Comparison of ENCODE assay signal across 37 cellular contexts in genomic region chr2:210250577-210250976, GRCh38. TPM values are rescaled to one million over a fixed set of nuclear protein-coding genes. Genes with fewer than 3 reads are reported as not detected.
"Had no signal": no experiment of that assay in that cellular context is flagged by ENCODE, and none has a peak within 500 bp of the region (broad histone marks: within the 10 kb centered on the region; RNA-seq: fewer than 3 reads in every experiment).

No MANE protein-coding gene starts in this region.

- H3K27ac ChIP-seq: KMS-11, Peyer's patch, SJSA1, WERI-Rb-1 had no signal

- H3K4me3 ChIP-seq: Peyer's patch, SJSA1 had no signal

- H3K4me1 ChIP-seq: Peyer's patch, SJSA1 had no signal

- ATAC-seq: activated CD8-positive, alpha-beta memory T cell treated with anti-CD3 and anti-CD28 coated beads, Interleukin-2, amount 10 ng/mL, durations not matched to agents 7 days and 5 days; activated T-cell treated with anti-CD3 and anti-CD28 coated beads, Interleukin-2, amount 50 U/mL, for 72 hours; activated T-helper 17 cell treated with anti-CD3 and anti-CD28 coated beads, Interleukin-2, amount 50 U/mL, for 72 hours; PC-3; T-cell had no signal

- H3K9me3 ChIP-seq: Peyer's patch, SJSA1, SK-N-SH had no signal

- H3K36me3 ChIP-seq: Peyer's patch, SJSA1, WERI-Rb-1 had no signal

- H3K27me3 ChIP-seq: Peyer's patch, SJSA1 had no signal

- DNase-seq: activated CD4-positive, alpha-beta memory T cell treated with anti-CD3 and anti-CD28 coated beads, Interleukin-2, amount 10 ng/mL, durations not matched to agents 7 days and 5 days; activated CD4-positive, alpha-beta T cell treated with anti-CD3 and anti-CD28 coated beads for 1 hour; activated CD4-positive, alpha-beta T cell treated with anti-CD3 and anti-CD28 coated beads for 48 hours; activated CD4-positive, CD25-positive, alpha-beta regulatory T cell; activated CD8-positive, alpha-beta memory T cell treated with anti-CD3 and anti-CD28 coated beads for 24 hours; activated CD8-positive, alpha-beta memory T cell treated with anti-CD3 and anti-CD28 coated beads, Interleukin-2, amount 10 ng/mL, durations not matched to agents 7 days and 5 days; activated effector memory CD4-positive, alpha-beta T cell treated with anti-CD3 and anti-CD28 coated beads, Interleukin-2, amount 50 U/mL, for 16 hours; activated naive CD4-positive, alpha-beta T cell; activated naive CD4-positive, alpha-beta T cell treated with anti-CD3 and anti-CD28 coated beads, Interleukin-2, amount 50 U/mL, for 16 hours; activated naive CD8-positive, alpha-beta T cell treated with anti-CD3 and anti-CD28 coated beads for 36 hours; activated T-cell treated with anti-CD3 and anti-CD28 coated beads, Interleukin-2, amount 50 U/mL, for 1 hour; activated T-cell treated with anti-CD3 and anti-CD28 coated beads, Interleukin-2, amount 50 U/mL, for 72 hours; amniotic stem cell; aorta; MM.1S; MV-4-11; NCI-H1092; NCI-H1436 treated with DMSO at 0.1 percent for 48 hours; NCI-H1694 treated with DMSO at 0.1 percent for 48 hours; NCI-H2029; NCI-H510A; NCI-H526; NCI-H748 treated with DMSO at 0.1 percent for 48 hours; NK-92 treated with Interleukin-12 subunit alpha and Interleukin-12 subunit beta, amount 100 ng/mL, for 24 hours; PC-3; Peyer's patch; RPMI8226; SHP77 treated with DMSO at 0.1 percent for 48 hours; SK-N-SH; T-cell; T1000; WERI-Rb-1 had no signal

RNA-seq across cellular contexts. Expression of gene ACADL, which starts 25.3 kb away (rescaled TPM):
- total RNA-seq: activated CD4-positive, alpha-beta memory T cell treated with anti-CD3 and anti-CD28 coated beads, Interleukin-2, amount 10 ng/mL, durations not matched to agents 7 days and 5 days; activated CD8-positive, alpha-beta memory T cell treated with anti-CD3 and anti-CD28 coated beads, Interleukin-2, amount 10 ng/mL, durations not matched to agents 7 days and 5 days; activated naive CD8-positive, alpha-beta T cell treated with anti-CD3 and anti-CD28 coated beads for 36 hours; activated T-cell treated with anti-CD3 and anti-CD28 coated beads, Interleukin-2, amount 50 U/mL, for 72 hours; activated T-helper 17 cell treated with anti-CD3 and anti-CD28 coated beads, Interleukin-2, amount 50 U/mL, for 72 hours; LHCN-M2; SJSA1; T-cell; T-helper 2 cell treated with Interferon-gamma antibody and Interleukin-4, amounts not matched to agents 100 ng/mL and 5 ng/mL, for 36 hours had no signal
- polyA plus RNA-seq: SK-N-SH had no signal
